Comparison of ENCODE assay signal across 10 cellular contexts in genomic region chr3:139534992-139535879, GRCh38. TPM values are rescaled to one million over a fixed set of nuclear protein-coding genes. Genes with fewer than 3 reads are reported as not detected.
DNase-seq lines count a peak whose midpoint lies in the region; ATAC-seq and TF ChIP-seq lines count a peak whose summit lies in the region.
"Had no signal": no experiment of that assay in that cellular context is flagged by ENCODE, and none has a peak within 500 bp of the region (broad histone marks: within the 10 kb centered on the region; RNA-seq: fewer than 3 reads in every experiment).

No MANE protein-coding gene starts in this region.

- POLR2A ChIA-PET in PC-3 (lab: Charles Lee; ENCODE audit: unreplicated experiment): no interaction called here
- POLR2A ChIA-PET in activated CD4-positive, alpha-beta T cell treated with anti-CD3 and anti-CD28 coated beads, Interleukin-2, amount 10 ng/mL, durations not matched to agents 7 days and 5 days (lab: Charles Lee): interaction anchor here (0.6 kb wide), 1 partner anchor 110 kb away, joined by 3 read pairs; no protein-coding TSS in a partner anchor

- intact Hi-C loops in PC-3 (cut with micrococcal nuclease) (loop anchor here (2.0 kb wide), 1 partner anchor 24 kb away; no protein-coding TSS in a partner anchor), esophagus squamous epithelium (cut with DNase I) (no loop called here)

- no peaks in the 10 kb centered on the region for H3K9me2 ChIP-seq in PC-3 (replicated peaks; ENCODE audit: low read length)

- peak overlapping the region; percentile 57 for H3K27ac Mint-ChIP-seq in neural progenitor cell
- H3K27ac Mint-ChIP-seq in activated CD4-positive, alpha-beta T cell treated with anti-CD3 and anti-CD28 coated beads, Interleukin-2, amount 10 ng/mL, durations not matched to agents 7 days and 5 days: no peak overlapping the region
- no peak overlapping the region for H3K27ac Mint-ChIP-seq in HFFc6
- H3K27ac Mint-ChIP-seq: naive thymus-derived CD4-positive, alpha-beta T cell had no signal

- 0 out of 22 replicates have a peak overlapping the region, but pooled peaks of 1 of the 11 experiments have one; percentile 7 for H3K27ac ChIP-seq in BLaER1 treated with 17β-estradiol and CSF1 and Interleukin-3, amounts not matched to agents 10 nM and 100 nM
- H3K27ac ChIP-seq in PC-3 (ENCODE audit: low read length) (peak overlapping the region; percentile 81), esophagus squamous epithelium (peak overlapping the region; percentile 24 to 74 (median 60)), neural progenitor cell (no peak overlapping the region)

- H3K36me3 Mint-ChIP-seq in neural progenitor cell (no peaks in the 10 kb centered on the region), HFFc6 (ENCODE audit: low read depth) (no peaks in the 10 kb centered on the region)
- no peaks in the 10 kb centered on the region for H3K36me3 Mint-ChIP-seq in activated CD4-positive, alpha-beta T cell treated with anti-CD3 and anti-CD28 coated beads, Interleukin-2, amount 10 ng/mL, durations not matched to agents 7 days and 5 days (ENCODE audit: low read depth)
- H3K36me3 Mint-ChIP-seq: naive thymus-derived CD4-positive, alpha-beta T cell had no signal

- H3K4me3 Mint-ChIP-seq in neural progenitor cell (peak overlapping the region; percentile 24), HFFc6 (no peak overlapping the region)
- H3K4me3 Mint-ChIP-seq in activated CD4-positive, alpha-beta T cell treated with anti-CD3 and anti-CD28 coated beads, Interleukin-2, amount 10 ng/mL, durations not matched to agents 7 days and 5 days: no peak overlapping the region
- H3K4me3 Mint-ChIP-seq: naive thymus-derived CD4-positive, alpha-beta T cell had no signal

- H3K79me2 ChIP-seq in PC-3 (ENCODE audit: low read length) (no peaks in the 10 kb centered on the region), neural progenitor cell (ENCODE audit: low read depth) (no peaks in the 10 kb centered on the region)

- H3K9me3 Mint-ChIP-seq in neural progenitor cell (no peaks in the 10 kb centered on the region), HFFc6 (peaks cover 29% of the 10 kb centered on the region)
- no peaks in the 10 kb centered on the region for H3K9me3 Mint-ChIP-seq in activated CD4-positive, alpha-beta T cell treated with anti-CD3 and anti-CD28 coated beads, Interleukin-2, amount 10 ng/mL, durations not matched to agents 7 days and 5 days
- H3K9me3 Mint-ChIP-seq: naive thymus-derived CD4-positive, alpha-beta T cell had no signal

- no peak overlapping the region for H3K4me3 ChIP-seq in BLaER1 treated with 17β-estradiol and CSF1 and Interleukin-3, amounts not matched to agents 10 nM and 100 nM
- no peak overlapping the region for H3K4me3 ChIP-seq in PC-3 (ENCODE audit: low read length)
- no peak overlapping the region for H3K4me3 ChIP-seq in esophagus squamous epithelium
- no peak overlapping the region for H3K4me3 ChIP-seq in neural progenitor cell

- H3K36me3 ChIP-seq in BLaER1 treated with 17β-estradiol and CSF1 and Interleukin-3, amounts not matched to agents 10 nM and 100 nM: no peaks in the 10 kb centered on the region
- H3K36me3 ChIP-seq in PC-3 (ENCODE audit: low read depth, low read length) (no peaks in the 10 kb centered on the region), esophagus squamous epithelium (no peaks in the 10 kb centered on the region), neural progenitor cell (no peaks in the 10 kb centered on the region)

- H3K27me3 Mint-ChIP-seq in neural progenitor cell (ENCODE audit: insufficient read depth, low read depth) (peaks cover 17% of the 10 kb centered on the region), HFFc6 (ENCODE audit: insufficient read depth) (peaks cover 3% of the 10 kb centered on the region)
- H3K27me3 Mint-ChIP-seq in activated CD4-positive, alpha-beta T cell treated with anti-CD3 and anti-CD28 coated beads, Interleukin-2, amount 10 ng/mL, durations not matched to agents 7 days and 5 days: peaks cover 30% of the 10 kb centered on the region

- no peaks in the 10 kb centered on the region for H4K20me1 ChIP-seq in BLaER1 treated with 17β-estradiol and CSF1 and Interleukin-3, amounts not matched to agents 10 nM and 100 nM
- H4K20me1 ChIP-seq in PC-3 (ENCODE audit: low read length): no peaks in the 10 kb centered on the region
- H4K20me1 ChIP-seq in neural progenitor cell (ENCODE audit: low read depth): peaks cover 8% of the 10 kb centered on the region

- no peak overlapping the region for H2AFZ ChIP-seq in PC-3 (ENCODE audit: low read length)
- H2AFZ ChIP-seq in neural progenitor cell (replicated peaks): no peak overlapping the region

- ATAC-seq in PC-3: peak; percentile 34
- no peak for ATAC-seq in GM21619 (IDR thresholded peaks at IDR 0.05; ENCODE audit: unreplicated experiment)
- no peak for ATAC-seq in HG03571 (IDR thresholded peaks at IDR 0.05; ENCODE audit: unreplicated experiment)
- ATAC-seq: naive thymus-derived CD4-positive, alpha-beta T cell had no signal

- H3K9me3 ChIP-seq in BLaER1 treated with 17β-estradiol and CSF1 and Interleukin-3, amounts not matched to agents 10 nM and 100 nM (replicated peaks in 1 of 11): no peaks in the 10 kb centered on the region
- no peaks in the 10 kb centered on the region for H3K9me3 ChIP-seq in PC-3 (ENCODE audit: low read length)
- no peaks in the 10 kb centered on the region for H3K9me3 ChIP-seq in esophagus squamous epithelium
- H3K9me3 ChIP-seq in neural progenitor cell (ENCODE audit: low read depth): no peaks in the 10 kb centered on the region

- no peak for TF ChIP-seq POLR2A in esophagus squamous epithelium (IDR thresholded peaks at IDR 0.05)

- H3K4me1 Mint-ChIP-seq in neural progenitor cell (peaks cover 86% of the 10 kb centered on the region), HFFc6 (ENCODE audit: low read depth) (no peaks in the 10 kb centered on the region)
- H3K4me1 Mint-ChIP-seq in activated CD4-positive, alpha-beta T cell treated with anti-CD3 and anti-CD28 coated beads, Interleukin-2, amount 10 ng/mL, durations not matched to agents 7 days and 5 days: peaks cover 13% of the 10 kb centered on the region

- peak overlapping the region in 10 of 11 experiments; percentile 6 to 71 (median 40); a peak in 15 of 22 replicates for H3K4me2 ChIP-seq in BLaER1 treated with 17β-estradiol and CSF1 and Interleukin-3, amounts not matched to agents 10 nM and 100 nM
- H3K4me2 ChIP-seq in PC-3 (ENCODE audit: low read length): peak overlapping the region; percentile 70
- H3K4me2 ChIP-seq in neural progenitor cell: peak overlapping the region; percentile 5

- H3F3A ChIP-seq in PC-3 (ENCODE audit: low read length, unreplicated experiment) (no peaks in the 10 kb centered on the region), neural progenitor cell (ENCODE audit: low read depth) (peaks cover 38% of the 10 kb centered on the region)

- CTCF ChIA-PET in PC-3 (lab: Charles Lee): interaction anchor here (0.9 kb wide), 1 partner anchor 15 kb away, joined by 3 read pairs; no protein-coding TSS in a partner anchor
- CTCF ChIA-PET in activated CD4-positive, alpha-beta T cell treated with anti-CD3 and anti-CD28 coated beads, Interleukin-2, amount 10 ng/mL, durations not matched to agents 7 days and 5 days (lab: Charles Lee): no interaction called here

- peaks cover 4 to 39% (median 32%) of the 10 kb centered on the region in 10 experiments; a peak in 19 of 20 replicates for H3K4me1 ChIP-seq in BLaER1 treated with 17β-estradiol and CSF1 and Interleukin-3, amounts not matched to agents 10 nM and 100 nM
- peaks cover 28% of the 10 kb centered on the region for H3K4me1 ChIP-seq in PC-3 (ENCODE audit: insufficient read depth, low read length)
- H3K4me1 ChIP-seq in esophagus squamous epithelium: peaks cover 26 to 70% (median 39%) of the 10 kb centered on the region in 3 donors
- H3K4me1 ChIP-seq in neural progenitor cell: peaks cover 40% of the 10 kb centered on the region

- peaks cover 18 to 25% (median 20%) of the 10 kb centered on the region in 11 experiments for H3K27me3 ChIP-seq in BLaER1 treated with 17β-estradiol and CSF1 and Interleukin-3, amounts not matched to agents 10 nM and 100 nM
- H3K27me3 ChIP-seq in PC-3 (ENCODE audit: low read length) (no peaks in the 10 kb centered on the region), esophagus squamous epithelium (peaks cover 0 to 13% (median 0%) of the 10 kb centered on the region in 4 donors), neural progenitor cell (peaks cover 35% of the 10 kb centered on the region)

- peak; percentile 16 for DNase-seq in PC-3
- DNase-seq in esophagus squamous epithelium (lab: John Stamatoyannopoulos, UW): no peak
- DNase-seq in neural progenitor cell (ENCODE audit: low spot score): peak; percentile 36
- no peak for DNase-seq in activated CD4-positive, alpha-beta T cell treated with anti-CD3 and anti-CD28 coated beads, Interleukin-2, amount 10 ng/mL, durations not matched to agents 7 days and 5 days
- no peak for DNase-seq in HFFc6
- DNase-seq: naive thymus-derived CD4-positive, alpha-beta T cell had no signal

- no peak overlapping the region for H3K9ac ChIP-seq in BLaER1 treated with 17β-estradiol and CSF1 and Interleukin-3, amounts not matched to agents 10 nM and 100 nM
- H3K9ac ChIP-seq in PC-3 (ENCODE audit: low read length) (no peak overlapping the region), neural progenitor cell (no peak overlapping the region)

- TF ChIP-seq CTCF in PC-3 (conservative IDR thresholded peaks at IDR 0.05; ENCODE audit: low read depth, low read length) (no peak), esophagus squamous epithelium (IDR thresholded peaks at IDR 0.05) (no peak), neural progenitor cell (IDR thresholded peaks at IDR 0.05) (no peak), HFFc6 (IDR thresholded peaks at IDR 0.05) (no peak)

- WGBS in esophagus squamous epithelium, 2 donors: 56 to 62% methylated on average over 11 to 12 of the region's 12 CpGs

- no TSS peak for BruUV-seq in PC-3 (replicated peaks; lab: Mats Ljungman, UMichigan)

RNA-seq across cellular contexts. Expression of gene RBP1, which starts 4.3 kb away (rescaled TPM):
- total RNA-seq in PC-3 (2014; rRNA removed): not detected in 2 replicates
- total RNA-seq in esophagus squamous epithelium: 10 to 100 TPM in 3 of 4 donors, 1 to 10 TPM in 1; 9.0 to 42.9 (median 21.6) TPM
- 4.0 and 11.5 TPM in 2 replicates for total RNA-seq in neural progenitor cell (ENCODE audit: low replicate concordance)
- not detected for total RNA-seq in activated CD4-positive, alpha-beta T cell treated with anti-CD3 and anti-CD28 coated beads, Interleukin-2, amount 10 ng/mL, durations not matched to agents 7 days and 5 days
- total RNA-seq in HFFc6 (2021; fragmentation: NEBNext Ultra II Directional; extraction: Animal tissue kit (Norgen Biotek cat#: 25700)): not detected
- total RNA-seq: activated CD8-positive, alpha-beta memory T cell treated with anti-CD3 and anti-CD28 coated beads for 36 hours; naive thymus-derived CD4-positive, alpha-beta T cell had no signal

RNA-seq across cellular contexts. Expression of gene RBP2, which starts 58.9 kb away (rescaled TPM):
- not detected in 2 replicates for total RNA-seq in PC-3 (2014; rRNA removed)
- not detected for total RNA-seq in esophagus squamous epithelium
- not detected in 2 replicates for total RNA-seq in neural progenitor cell (ENCODE audit: low replicate concordance)
- total RNA-seq in activated CD4-positive, alpha-beta T cell treated with anti-CD3 and anti-CD28 coated beads, Interleukin-2, amount 10 ng/mL, durations not matched to agents 7 days and 5 days: not detected
- total RNA-seq in HFFc6 (2021; fragmentation: NEBNext Ultra II Directional; extraction: Animal tissue kit (Norgen Biotek cat#: 25700)): not detected
- total RNA-seq: activated CD8-positive, alpha-beta memory T cell treated with anti-CD3 and anti-CD28 coated beads for 36 hours; naive thymus-derived CD4-positive, alpha-beta T cell had no signal

Comparison
In these comparisons a context has a peak if more than half of its experiments do, and no peak if none do; other contexts are left out.
1. H3K4me2 ChIP-seq: peak in every context shown above with its lines; median percentile 70 in PC-3; 40 in BLaER1 treated with 17β-estradiol and CSF1 and Interleukin-3, amounts not matched to agents 10 nM and 100 nM; 5 in neural progenitor cell.
2. DNase-seq: peak in PC-3 (single experiment) and neural progenitor cell (single experiment); none in esophagus squamous epithelium (single experiment), activated CD4-positive, alpha-beta T cell treated with anti-CD3 and anti-CD28 coated beads, Interleukin-2, amount 10 ng/mL, durations not matched to agents 7 days and 5 days (single experiment) and HFFc6 (single experiment).